Comparison of ENCODE assay signal across 8 cellular contexts in the genomic region with DNA sequence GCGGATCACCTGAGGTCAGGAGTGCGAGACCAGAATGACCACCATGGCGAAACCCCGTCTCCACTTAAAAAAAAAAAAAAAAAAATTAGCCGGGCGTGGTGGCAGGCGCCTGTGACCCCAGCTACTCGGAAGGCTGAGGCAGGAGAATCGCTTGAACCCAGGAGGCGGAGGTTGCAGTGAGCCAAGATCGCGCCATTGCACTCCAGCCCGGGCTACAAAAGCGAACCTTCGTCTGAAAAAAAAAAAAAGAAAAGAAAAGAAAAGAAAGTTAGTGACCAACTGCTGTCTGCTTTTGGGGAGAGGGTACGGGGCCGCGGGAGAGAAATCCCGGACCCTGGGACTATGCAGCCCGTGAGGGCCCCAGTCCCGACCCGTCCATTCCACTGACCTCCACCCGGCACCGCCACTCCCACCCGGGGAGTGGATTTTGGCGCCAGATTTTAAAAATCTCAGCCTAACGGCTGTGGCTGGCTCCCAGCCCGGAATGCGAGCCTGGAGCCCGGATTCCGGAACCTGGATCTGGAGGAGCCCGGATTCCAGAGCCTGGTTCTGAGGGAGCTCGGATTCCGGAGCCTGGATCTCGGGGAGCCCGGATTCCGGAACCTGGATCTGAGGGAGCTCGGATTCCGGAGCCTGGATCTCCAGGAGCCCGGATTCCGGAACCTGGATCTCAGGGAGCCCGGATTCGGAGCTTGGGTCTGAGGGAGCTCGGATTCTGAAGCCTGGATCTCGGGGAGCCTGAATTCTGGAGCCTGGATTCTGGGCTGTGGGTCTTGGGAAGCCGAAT. TPM values are rescaled to one million over a fixed set of nuclear protein-coding genes. Genes with fewer than 3 reads are reported as not detected.
DNase-seq lines count a peak whose midpoint lies in the region; ATAC-seq and TF ChIP-seq lines count a peak whose summit lies in the region.

No MANE protein-coding gene starts in this region.

- H3F3A ChIP-seq in MM.1S (ENCODE audit: insufficient read depth, low read length), result peaks cover 28% of the 10 kb centered on the region

- H3K9ac ChIP-seq in MM.1S (ENCODE audit: low read length), result no peak overlapping the region

- H3K79me2 ChIP-seq in MM.1S (ENCODE audit: low read length), result no peaks in the 10 kb centered on the region

- H3K4me1 ChIP-seq in MM.1S (ENCODE audit: low read length), result peaks cover 5% of the 10 kb centered on the region; the same call in 1 of the 2 replicates

- H3K4me3 ChIP-seq in HFF-Myc (replicated peaks; ENCODE audit: low read depth, low read length), result peak overlapping the region; percentile 59
- peak overlapping the region; percentile 73 for H3K4me3 ChIP-seq in fibroblast of pulmonary artery (replicated peaks; ENCODE audit: low read depth, low read length)
- H3K4me3 ChIP-seq in MM.1S (ENCODE audit: low read length), result no peak overlapping the region

- H3K4me2 ChIP-seq in MM.1S (ENCODE audit: low read depth, low read length), result no peak overlapping the region

- no peaks in the 10 kb centered on the region for H3K27me3 ChIP-seq in MM.1S (replicated peaks; ENCODE audit: insufficient read depth, low read length)

- no peak overlapping the region for H2AFZ ChIP-seq in MM.1S (ENCODE audit: low read length)

- H3K9me3 ChIP-seq in MM.1S (replicated peaks; ENCODE audit: insufficient read depth, low read length), result no peaks in the 10 kb centered on the region

- no peak for ATAC-seq in GM19328 (IDR thresholded peaks at IDR 0.05; ENCODE audit: unreplicated experiment)

- no peaks in the 10 kb centered on the region for H4K20me1 ChIP-seq in MM.1S (ENCODE audit: insufficient read depth, low read length)

- no peaks in the 10 kb centered on the region for H3K36me3 ChIP-seq in MM.1S (replicated peaks; ENCODE audit: insufficient read depth, low read length)

- DNase-seq in Ammon's horn (ENCODE audit: low spot score) (peak; percentile 74), HFF-Myc (ENCODE audit: extremely low read depth, low read depth) (peak; percentile 93), T1000 (lab: John Stamatoyannopoulos, UW) (peak; percentile 97), fibroblast of pulmonary artery (ENCODE audit: low read depth) (peak; percentile 96), myocyte (ENCODE audit: low read depth) (peak; percentile 96), MM.1S (no peak)
- no peak for DNase-seq in activated CD4-positive, CD25-positive, alpha-beta regulatory T cell treated with anti-CD3 and anti-CD28 coated beads, Interleukin-2, amount 50 U/mL, for 72 hours

- H3K9me2 ChIP-seq in MM.1S (replicated peaks; ENCODE audit: insufficient read depth, low read length), result no peaks in the 10 kb centered on the region

- no peak for TF ChIP-seq CTCF in HFF-Myc (IDR thresholded peaks at IDR 0.05; ENCODE audit: low read depth, low read length, missing control alignments)
- TF ChIP-seq CTCF in fibroblast of pulmonary artery (IDR thresholded peaks at IDR 0.05; ENCODE audit: low read length, missing control alignments), result no peak
- no peak for TF ChIP-seq CTCF in MM.1S (IDR thresholded peaks at IDR 0.05; ENCODE audit: low read length)

- H3K27ac ChIP-seq in MM.1S (ENCODE audit: low read length), result no peak overlapping the region

RNA-seq across cellular contexts. Expression of a gene that starts 6.1 kb away (rescaled TPM):
- 30.7 and 34.3 TPM in 2 replicates for total RNA-seq in myocyte
- 20.6 TPM for polyA plus RNA-seq in myocyte (2012)

RNA-seq across cellular contexts. Expression of a gene that starts 13.1 kb away (rescaled TPM):
- total RNA-seq in myocyte, result 8.6 and 16.9 TPM in 2 replicates
- 144 TPM for polyA plus RNA-seq in myocyte (2012)

RNA-seq across cellular contexts. Expression of a gene that starts 35.4 kb away (rescaled TPM):
- total RNA-seq in myocyte, result 69.4 and 73.7 TPM in 2 replicates
- polyA plus RNA-seq in myocyte (2012), result 121 TPM

Comparison
In these comparisons a context has a peak if more than half of its experiments do, and no peak if none do; other contexts are left out.
1. DNase-seq: peak in Ammon's horn (single experiment), HFF-Myc (single experiment), T1000 (single experiment), fibroblast of pulmonary artery (single experiment) and myocyte (single experiment); none in activated CD4-positive, CD25-positive, alpha-beta regulatory T cell treated with anti-CD3 and anti-CD28 coated beads, Interleukin-2, amount 50 U/mL, for 72 hours (single experiment) and MM.1S (single experiment).